Comparison of ENCODE assay signal across 25 cellular contexts in the genomic region with DNA sequence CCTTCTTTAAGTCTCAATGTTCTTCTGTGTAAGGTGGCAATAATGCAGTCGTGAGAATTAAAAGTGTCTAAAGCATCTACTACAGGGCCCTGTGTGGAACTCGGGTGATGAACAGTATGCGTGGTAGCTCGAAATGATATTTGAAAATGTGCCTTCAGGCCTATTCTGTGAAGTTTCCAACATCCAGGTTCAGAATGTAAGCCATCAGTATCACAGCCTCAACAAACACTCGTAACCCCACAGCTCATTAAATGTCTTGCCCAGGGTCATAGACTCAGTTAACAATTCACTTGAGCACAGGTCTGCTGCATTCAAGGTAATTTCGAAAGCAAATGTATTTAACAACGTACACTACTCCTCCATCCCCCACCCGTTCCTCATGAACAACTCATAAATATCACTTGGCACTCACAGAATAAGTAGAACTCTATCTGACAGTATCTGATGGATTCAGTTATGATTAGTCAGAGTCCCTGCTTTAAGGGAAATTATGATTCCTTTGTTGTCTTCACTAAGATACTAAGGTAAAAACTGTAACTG.
"Had no signal": no experiment of that assay in that cellular context is flagged by ENCODE, and none has a peak within 500 bp of the region (broad histone marks: within the 10 kb centered on the region; RNA-seq: fewer than 3 reads in every experiment).

No MANE protein-coding gene starts in this region.

- H3K27me3 ChIP-seq: brain microvascular endothelial cell, thyroid gland had no signal

- H3K27me3 Mint-ChIP-seq: natural killer cell treated with Interleukin-12 subunit alpha and Interleukin-12 subunit beta and Interleukin-15 and Interleukin-18, amount 100 ng/mL, for 72 hours had no signal

- H3K9me3 ChIP-seq: thyroid gland had no signal

- H3K27ac ChIP-seq: brain microvascular endothelial cell, epithelial cell of prostate, thyroid gland, WERI-Rb-1 had no signal

- H3K36me3 ChIP-seq: brain microvascular endothelial cell, thyroid gland, WERI-Rb-1 had no signal

- H3K4me3 ChIP-seq: lung, thyroid gland had no signal

- H3K9me3 Mint-ChIP-seq: endodermal cell, mesothelial cell of epicardium had no signal

- H3K4me3 Mint-ChIP-seq: endodermal cell; mesothelial cell of epicardium; natural killer cell treated with Interleukin-12 subunit alpha and Interleukin-12 subunit beta and Interleukin-15 and Interleukin-18, amount 100 ng/mL, for 72 hours had no signal

- H3K27ac Mint-ChIP-seq: endodermal cell; mesothelial cell of epicardium; natural killer cell treated with Interleukin-12 subunit alpha and Interleukin-12 subunit beta and Interleukin-15 and Interleukin-18, amount 100 ng/mL, for 72 hours had no signal

- H3K4me1 ChIP-seq: thyroid gland had no signal

- H3K36me3 Mint-ChIP-seq: mesothelial cell of epicardium; natural killer cell treated with Interleukin-12 subunit alpha and Interleukin-12 subunit beta and Interleukin-15 and Interleukin-18, amount 100 ng/mL, for 72 hours had no signal

- ATAC-seq: left lobe of liver; natural killer cell treated with Interleukin-12 subunit alpha and Interleukin-12 subunit beta and Interleukin-15 and Interleukin-18, amount 100 ng/mL, for 72 hours had no signal

- DNase-seq: activated CD4-positive, alpha-beta T cell treated with anti-CD3 and anti-CD28 coated beads for 1 hour; activated CD8-positive, alpha-beta memory T cell treated with anti-CD3 and anti-CD28 coated beads for 24 hours; activated CD8-positive, alpha-beta memory T cell treated with anti-CD3 and anti-CD28 coated beads, Interleukin-2, amount 50 U/mL, for 48 hours; activated effector memory CD4-positive, alpha-beta T cell treated with Interleukin-2 at 50 U/mL for 16 hours; activated naive CD4-positive, alpha-beta T cell treated with anti-CD3 and anti-CD28 coated beads, Interleukin-2, amount 50 U/mL, for 16 hours; activated T-cell treated with anti-CD3 and anti-CD28 coated beads, Interleukin-2, amount 50 U/mL, for 48 hours; aorta; brain microvascular endothelial cell; central memory CD4-positive, alpha-beta T cell; endodermal cell; foreskin melanocyte; glutamatergic neuron; hippocampal formation; stimulated activated CD4-positive, alpha-beta T cell treated with anti-CD3 and anti-CD28 coated beads, Interleukin-12 subunit alpha, Interleukin-12 subunit beta, amount 100 ng/mL, for 4 hours; stimulated activated CD4-positive, alpha-beta T cell treated with anti-CD3 and anti-CD28 coated beads, Interleukin-1b, Interleukin-23, amount 100 ng/mL, for 48 hours; stimulated activated naive CD4-positive, alpha-beta T cell treated with Interleukin-2 at 50 U/mL for 16 hours; thyroid gland; WERI-Rb-1 had no signal

- FAIRE-seq: colon, islet of Langerhans had no signal
